8 cellular contexts compared by ENCODE assay signal in the genomic region with DNA sequence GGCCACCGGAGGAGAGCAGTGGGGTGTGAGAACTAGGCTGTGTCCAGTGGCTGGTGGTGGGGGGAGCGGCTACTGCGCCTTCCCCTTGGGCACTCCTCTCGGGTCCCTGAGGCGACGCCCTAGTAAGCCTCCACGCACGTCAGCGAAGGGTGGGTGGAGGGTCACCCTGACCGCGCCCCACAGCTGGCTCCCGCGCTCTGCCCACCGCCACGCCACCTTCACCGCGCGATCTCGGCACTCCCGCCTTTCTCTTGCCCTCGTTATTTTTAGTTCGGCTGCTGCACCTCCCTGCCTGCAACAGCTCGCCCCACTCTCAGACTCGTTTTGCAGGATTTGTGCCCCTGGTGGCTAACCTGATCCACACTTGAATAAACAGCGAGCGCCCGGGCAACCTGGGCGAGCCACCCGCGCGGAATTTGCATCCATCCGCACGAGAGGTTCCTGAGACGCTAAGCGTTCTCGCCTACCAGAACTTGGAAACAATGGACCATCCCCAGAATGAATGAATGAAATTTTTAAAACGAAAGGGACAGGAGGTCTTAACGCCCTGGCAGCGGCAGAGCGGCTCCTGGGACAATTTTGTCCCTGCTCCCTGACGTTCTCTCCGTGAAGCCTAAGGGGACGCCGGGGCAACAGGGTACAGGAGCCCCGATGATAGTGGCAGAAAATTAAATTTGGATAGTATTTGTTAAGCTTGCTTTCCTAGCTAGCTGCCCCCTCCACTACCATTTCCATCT. TPM values are rescaled to one million over a fixed set of nuclear protein-coding genes. Genes with fewer than 3 reads are reported as not detected.
A peak's percentile ranks its signal among the peaks of the same experiment; 100 is the strongest.
DNase-seq lines count a peak whose midpoint lies in the region; ATAC-seq and TF ChIP-seq lines count a peak whose summit lies in the region.

No MANE protein-coding gene starts in this region.

- H2AFZ ChIP-seq in trophoblast cell (ENCODE audit: insufficient read depth, low read length, poor library complexity) (peak overlapping the region; percentile 20), MM.1S (ENCODE audit: low read length) (no peak overlapping the region)

- H3K4me3 ChIP-seq in RWPE2 (ENCODE audit: severe bottlenecking), result no peak overlapping the region
- H3K4me3 ChIP-seq in trophoblast cell (ENCODE audit: low read depth, low read length), result peak overlapping the region; percentile 62
- H3K4me3 ChIP-seq in MM.1S (ENCODE audit: low read length), result no peak overlapping the region

- peak overlapping the region; percentile 16 for H2BK120ac ChIP-seq in trophoblast cell (ENCODE audit: insufficient read depth, low read length, poor library complexity)

- H4K12ac ChIP-seq in trophoblast cell (ENCODE audit: low read depth, low read length), result no peak overlapping the region

- no peak overlapping the region for H2AK5ac ChIP-seq in trophoblast cell (ENCODE audit: low read length)

- H4K20me1 ChIP-seq in MM.1S (ENCODE audit: insufficient read depth, low read length), result no peaks in the 10 kb centered on the region

- H3K23ac ChIP-seq in trophoblast cell (ENCODE audit: low read length), result no peak overlapping the region

- peak; percentile 47 for DNase-seq in EL
- DNase-seq in RWPE2 (ENCODE audit: low spot score), result peak; percentile 72
- DNase-seq in Right ventricle myocardium superior, result peak; percentile 42
- DNase-seq in trophoblast cell, result peak in 1 of 2 donors; percentile 45
- DNase-seq in UCSD-AML1 (lab: John Stamatoyannopoulos, UW; ENCODE audit: unreplicated experiment), result no peak
- DNase-seq in MM.1S, result no peak

- H3K4me1 ChIP-seq in RWPE2 (ENCODE audit: insufficient read depth, poor library complexity, severe bottlenecking), result no peaks in the 10 kb centered on the region
- peaks cover 12% of the 10 kb centered on the region in 2 experiments for H3K4me1 ChIP-seq in trophoblast cell (ENCODE audit: control insufficient read depth in 1 of 2, insufficient read depth in 2 of 2, low read length in 2 of 2)
- peaks cover 3% of the 10 kb centered on the region; the same call in 1 of the 2 replicates for H3K4me1 ChIP-seq in MM.1S (ENCODE audit: low read length)

- peaks cover 3% of the 10 kb centered on the region for H3K79me2 ChIP-seq in trophoblast cell (ENCODE audit: control insufficient read depth, insufficient read depth, low read length, poor library complexity)
- no peaks in the 10 kb centered on the region for H3K79me2 ChIP-seq in MM.1S (ENCODE audit: low read length)

- H3K27me3 ChIP-seq in RWPE2 (ENCODE audit: insufficient read depth, poor library complexity, severe bottlenecking) (peaks cover 15% of the 10 kb centered on the region), trophoblast cell (ENCODE audit: insufficient read depth, low read length) (no peaks in the 10 kb centered on the region), MM.1S (replicated peaks; ENCODE audit: insufficient read depth, low read length) (no peaks in the 10 kb centered on the region)

- no peaks in the 10 kb centered on the region for H3K9me2 ChIP-seq in MM.1S (replicated peaks; ENCODE audit: insufficient read depth, low read length)

- WGBS in trophoblast cell (ENCODE audit: extremely low coverage, insufficient coverage, insufficient read length), result no CpG with 5 or more reads among the region's 45 CpGs

- H3K36me3 ChIP-seq in RWPE2 (ENCODE audit: low read depth), result no peaks in the 10 kb centered on the region
- H3K36me3 ChIP-seq in trophoblast cell (ENCODE audit: control insufficient read depth in 1 of 2, insufficient read depth in 2 of 2, low read length in 2 of 2), result no peaks in the 10 kb centered on the region
- no peaks in the 10 kb centered on the region for H3K36me3 ChIP-seq in MM.1S (replicated peaks; ENCODE audit: insufficient read depth, low read length)

- intact Hi-C loops in Right ventricle myocardium superior (cut with DNase I), result no loop called here

- no peak overlapping the region for H3K4ac ChIP-seq in trophoblast cell (ENCODE audit: low read depth, low read length)

- ATAC-seq in RWPE2 (ENCODE audit: low read depth) (peak; percentile 79), Right ventricle myocardium superior (ENCODE audit: poor library complexity) (peak; percentile 95), GM21825 (IDR thresholded peaks at IDR 0.05; ENCODE audit: unreplicated experiment) (no peak), HG03039 (IDR thresholded peaks at IDR 0.05; ENCODE audit: unreplicated experiment) (no peak)

- H4K91ac ChIP-seq in trophoblast cell (ENCODE audit: low read depth, low read length), result peak overlapping the region; percentile 25

- H3F3A ChIP-seq in MM.1S (ENCODE audit: insufficient read depth, low read length), result no peaks in the 10 kb centered on the region

- peaks cover 5% of the 10 kb centered on the region for H3K79me1 ChIP-seq in trophoblast cell (ENCODE audit: low read length)

- peak overlapping the region; percentile 19 for H3K14ac ChIP-seq in trophoblast cell (ENCODE audit: low read length)

- no peak overlapping the region for H3K27ac ChIP-seq in RWPE2 (ENCODE audit: poor library complexity, severe bottlenecking)
- H3K27ac ChIP-seq in trophoblast cell (ENCODE audit: low read depth, low read length), result no peak overlapping the region
- no peak overlapping the region for H3K27ac ChIP-seq in MM.1S (ENCODE audit: low read length)

- peak overlapping the region; percentile 19 for H4K8ac ChIP-seq in trophoblast cell (ENCODE audit: low read depth, low read length)

- H3K9me3 ChIP-seq in RWPE2 (ENCODE audit: severe bottlenecking), result no peaks in the 10 kb centered on the region
- H3K9me3 ChIP-seq in trophoblast cell (ENCODE audit: insufficient read depth, low read depth, low read length), result no peaks in the 10 kb centered on the region
- no peaks in the 10 kb centered on the region for H3K9me3 ChIP-seq in MM.1S (replicated peaks; ENCODE audit: insufficient read depth, low read length)

- H2BK12ac ChIP-seq in trophoblast cell (ENCODE audit: low read length), result peak overlapping the region; percentile 3

- H3K4me2 ChIP-seq in trophoblast cell (ENCODE audit: low read length), result peak overlapping the region; percentile 81
- no peak overlapping the region for H3K4me2 ChIP-seq in MM.1S (ENCODE audit: low read depth, low read length)

- H3K9ac ChIP-seq in trophoblast cell (ENCODE audit: low read length) (no peak overlapping the region), MM.1S (ENCODE audit: low read length) (no peak overlapping the region)

- peak overlapping the region; percentile 7 for H3K18ac ChIP-seq in trophoblast cell (ENCODE audit: low read length)

- TF ChIP-seq CTCF in RWPE2 (IDR thresholded peaks at IDR 0.05; ENCODE audit: poor library complexity, severe bottlenecking) (peak; percentile 56), MM.1S (IDR thresholded peaks at IDR 0.05; ENCODE audit: low read length) (no peak)

- no peak overlapping the region for H2BK5ac ChIP-seq in trophoblast cell (ENCODE audit: low read depth, low read length, poor library complexity)

RNA-seq across cellular contexts. Expression of a gene that starts 7.0 kb away (rescaled TPM):
- total RNA-seq in Right ventricle myocardium superior, result 8.8 TPM
- polyA plus RNA-seq in trophoblast cell (2013), result 16.6 and 17.9 TPM in 2 replicates

Comparison
In these comparisons a context has a peak if more than half of its experiments do, and no peak if none do; other contexts are left out.
1. DNase-seq: peak in EL (single experiment), RWPE2 (single experiment) and Right ventricle myocardium superior (single experiment); none in UCSD-AML1 (single experiment) and MM.1S (single experiment).
2. ATAC-seq: peak in RWPE2 (single experiment) and Right ventricle myocardium superior (single experiment); none in GM21825 (single experiment) and HG03039 (single experiment).